Comparison of ENCODE assay signal across 22 cellular contexts in genomic region chr1:82279241-82279640, GRCh38.
"Had no signal": no experiment of that assay in that cellular context is flagged by ENCODE, and none has a peak within 500 bp of the region (broad histone marks: within the 10 kb centered on the region; RNA-seq: fewer than 3 reads in every experiment).

No MANE protein-coding gene starts in this region.

- H3K4me1 Mint-ChIP-seq: WTC11 had no signal

- H3K4me3 Mint-ChIP-seq: effector memory CD8-positive, alpha-beta T cell; natural killer cell treated with Interleukin-12 subunit alpha and Interleukin-12 subunit beta and Interleukin-15 and Interleukin-18, amount 100 ng/mL, for 72 hours; stimulated activated naive CD8-positive, alpha-beta T cell treated with anti-CD3 and anti-CD28 coated beads, Interleukin-15, Interleukin-2, amounts not matched to agents 100 ng/mL and 50 ng/mL, for 24 hours; WTC11 had no signal

- H3K27me3 Mint-ChIP-seq: effector memory CD8-positive, alpha-beta T cell; natural killer cell treated with Interleukin-12 subunit alpha and Interleukin-12 subunit beta and Interleukin-15 and Interleukin-18, amount 100 ng/mL, for 72 hours; stimulated activated naive CD8-positive, alpha-beta T cell treated with anti-CD3 and anti-CD28 coated beads, Interleukin-15, Interleukin-2, amounts not matched to agents 100 ng/mL and 50 ng/mL, for 24 hours had no signal

- H3K4me3 ChIP-seq: gastrocnemius medialis, left lung, lung, mucosa of descending colon, right lobe of liver, thoracic aorta had no signal

- H3K36me3 Mint-ChIP-seq: natural killer cell treated with Interleukin-12 subunit alpha and Interleukin-12 subunit beta and Interleukin-15 and Interleukin-18, amount 100 ng/mL, for 72 hours; WTC11 had no signal

- H3K9me3 Mint-ChIP-seq: stimulated activated naive CD8-positive, alpha-beta T cell treated with anti-CD3 and anti-CD28 coated beads, Interleukin-15, Interleukin-2, amounts not matched to agents 100 ng/mL and 50 ng/mL, for 24 hours had no signal

- DNase-seq: activated CD4-positive, alpha-beta T cell treated with anti-CD3 and anti-CD28 coated beads for 1 hour; activated effector memory CD4-positive, alpha-beta T cell treated with anti-CD3 and anti-CD28 coated beads, Interleukin-2, amount 50 U/mL, for 16 hours; activated naive CD4-positive, alpha-beta T cell treated with anti-CD3 and anti-CD28 coated beads, Interleukin-2, amount 50 U/mL, for 16 hours; activated T-cell treated with anti-CD3 and anti-CD28 coated beads for 4 hours; amniotic stem cell; caudate nucleus; cortex of kidney; effector memory CD8-positive, alpha-beta T cell; erythroblast; gastrocnemius medialis; glutamatergic neuron; left lung; mesendoderm; mucosa of descending colon; right lobe of liver; stimulated activated CD4-positive, alpha-beta T cell treated with anti-CD3 and anti-CD28 coated beads, Interleukin-4, amount 100 ng/mL, for 1 hour; trophoblast cell had no signal

- H3K27ac Mint-ChIP-seq: effector memory CD8-positive, alpha-beta T cell; natural killer cell treated with Interleukin-12 subunit alpha and Interleukin-12 subunit beta and Interleukin-15 and Interleukin-18, amount 100 ng/mL, for 72 hours; stimulated activated naive CD8-positive, alpha-beta T cell treated with anti-CD3 and anti-CD28 coated beads, Interleukin-15, Interleukin-2, amounts not matched to agents 100 ng/mL and 50 ng/mL, for 24 hours; WTC11 had no signal

- ATAC-seq: effector memory CD8-positive, alpha-beta T cell; gastrocnemius medialis; left lung; mucosa of descending colon; natural killer cell treated with Interleukin-12 subunit alpha and Interleukin-12 subunit beta and Interleukin-15 and Interleukin-18, amount 100 ng/mL, for 72 hours; right lobe of liver; WTC11 had no signal
